ENCODE assay signal across 8 cellular contexts in genomic region chr18:46174317-46175039, GRCh38.
A peak's percentile ranks its signal among the peaks of the same experiment; 100 is the strongest.
DNase-seq lines count a peak whose midpoint lies in the region; ATAC-seq and TF ChIP-seq lines count a peak whose summit lies in the region.

No MANE protein-coding gene starts in this region.

- peak; percentile 2 for ATAC-seq in HG03064 (IDR thresholded peaks at IDR 0.05; ENCODE audit: low read depth, unreplicated experiment)
- peak; percentile 24; the same call in 2 of the 3 replicates for ATAC-seq in RWPE2 (ENCODE audit: low read depth)
- peak; percentile 0 to 51 (median 14) for ATAC-seq in heart right ventricle

- TF ChIP-seq CTCF in RWPE2 (IDR thresholded peaks at IDR 0.05; ENCODE audit: poor library complexity, severe bottlenecking) (no peak), heart right ventricle (IDR thresholded peaks at IDR 0.05) (peak in 2 of 9 donors; percentile 25 to 31)

- intact Hi-C loops in heart right ventricle (cut with DNase I) = loop anchor here (2.0 to 10.0 kb wide), 13 partner anchors 33 to 740 kb away; partner anchors contain the start of genes LOXHD1 (in 6 of the 10), KATNAL2 (in 1 of the 10) and PIAS2 (in 1 of the 10)

- no peaks in the 10 kb centered on the region for H3K27me3 Mint-ChIP-seq in activated naive CD4-positive, alpha-beta T cell treated with anti-CD3 and anti-CD28 coated beads, Interleukin-2, amount 50 U/mL, for 24 hours

- H3K36me3 ChIP-seq in RWPE2 (ENCODE audit: low read depth) = peaks cover 6% of the 10 kb centered on the region
- H3K36me3 ChIP-seq in heart right ventricle = peaks cover 0 to 5% (median 0%) of the 10 kb centered on the region in 9 donors

- 0 to 1% methylated on average over 71 of the region's 71 CpGs for WGBS in heart right ventricle, 2 donors

- DNase-seq in NCI-H1105 treated with DMSO at 0.1 percent for 48 hours (lab: John Stamatoyannopoulos, UW) = peak; percentile 36
- DNase-seq in NCI-H1105 (lab: John Stamatoyannopoulos, UW) = no peak
- DNase-seq in RWPE2 (ENCODE audit: low spot score) = no peak
- peak in 1 of 2 donors; percentile 30 for DNase-seq in heart right ventricle
- peak; percentile 1 for DNase-seq in putamen (ENCODE audit: low spot score)
- DNase-seq in NCI-H2029 treated with DMSO at 0.1 percent for 48 hours (lab: John Stamatoyannopoulos, UW) = no peak

- H3K4me1 Mint-ChIP-seq in activated naive CD4-positive, alpha-beta T cell treated with anti-CD3 and anti-CD28 coated beads, Interleukin-2, amount 50 U/mL, for 24 hours = peaks cover 38% of the 10 kb centered on the region

- H3K9me3 ChIP-seq in RWPE2 (ENCODE audit: severe bottlenecking) (no peaks in the 10 kb centered on the region), heart right ventricle (no peaks in the 10 kb centered on the region)

- H3K4me1 ChIP-seq in RWPE2 (ENCODE audit: insufficient read depth, poor library complexity, severe bottlenecking) (peaks cover 6% of the 10 kb centered on the region), heart right ventricle (peaks cover 3 to 42% (median 34%) of the 10 kb centered on the region in 9 donors)

- peak overlapping the region; percentile 99 for H3K4me3 Mint-ChIP-seq in activated naive CD4-positive, alpha-beta T cell treated with anti-CD3 and anti-CD28 coated beads, Interleukin-2, amount 50 U/mL, for 24 hours

- peak overlapping the region; percentile 83 for H3K27ac ChIP-seq in RWPE2 (ENCODE audit: poor library complexity, severe bottlenecking)
- peak overlapping the region; percentile 60 to 97 (median 93) for H3K27ac ChIP-seq in heart right ventricle

- H3K4me3 ChIP-seq in RWPE2 (ENCODE audit: severe bottlenecking) (peak overlapping the region; percentile 88), heart right ventricle (peak overlapping the region; percentile 73 to 100 (median 90))

- peak overlapping the region; percentile 84 for H3K27ac Mint-ChIP-seq in activated naive CD4-positive, alpha-beta T cell treated with anti-CD3 and anti-CD28 coated beads, Interleukin-2, amount 50 U/mL, for 24 hours

- H3K9me3 Mint-ChIP-seq in activated naive CD4-positive, alpha-beta T cell treated with anti-CD3 and anti-CD28 coated beads, Interleukin-2, amount 50 U/mL, for 24 hours = no peaks in the 10 kb centered on the region

- H3K27me3 ChIP-seq in RWPE2 (ENCODE audit: insufficient read depth, poor library complexity, severe bottlenecking) = no peaks in the 10 kb centered on the region
- H3K27me3 ChIP-seq in heart right ventricle = no peaks in the 10 kb centered on the region

- H3K36me3 Mint-ChIP-seq in activated naive CD4-positive, alpha-beta T cell treated with anti-CD3 and anti-CD28 coated beads, Interleukin-2, amount 50 U/mL, for 24 hours = peaks cover 6% of the 10 kb centered on the region

Comparison
In these comparisons a context has a peak if more than half of its experiments do, and no peak if none do; other contexts are left out.
1. DNase-seq: peak in NCI-H1105 treated with DMSO at 0.1 percent for 48 hours (single experiment) and putamen (single experiment); none in NCI-H1105 (single experiment), RWPE2 (single experiment) and NCI-H2029 treated with DMSO at 0.1 percent for 48 hours (single experiment).
2. Peak in every context shown above with its lines, with median percentiles within 50 percentile points of each other: ATAC-seq.